Comparison of ENCODE assay signal across 31 cellular contexts in genomic region chr3:10448544-10448943, GRCh38. TPM values are rescaled to one million over a fixed set of nuclear protein-coding genes. Genes with fewer than 3 reads are reported as not detected.
"Had no signal": no experiment of that assay in that cellular context is flagged by ENCODE, and none has a peak within 500 bp of the region (broad histone marks: within the 10 kb centered on the region; RNA-seq: fewer than 3 reads in every experiment).

No MANE protein-coding gene starts in this region.

- H3K27ac ChIP-seq: brain microvascular endothelial cell, colonic mucosa, heart right ventricle, VCaP had no signal

- H3K9me3 Mint-ChIP-seq: activated CD4-positive, alpha-beta memory T cell treated with anti-CD3 and anti-CD28 coated beads, Interleukin-2, amount 10 ng/mL, durations not matched to agents 7 days and 5 days; activated CD4-positive, alpha-beta T cell treated with anti-CD3 and anti-CD28 coated beads, Interleukin-2, amount 10 ng/mL, durations not matched to agents 7 days and 5 days; activated T-cell treated with anti-CD3 and anti-CD28 coated beads, Interleukin-2, amount 50 U/mL, for 24 hours; activated T-cell treated with anti-CD3 and anti-CD28 coated beads, Interleukin-2, amount 50 U/mL, for 72 hours; endodermal cell; WTC11 had no signal

- H3K4me1 ChIP-seq: colonic mucosa, heart right ventricle had no signal

- H3K9me3 ChIP-seq: colonic mucosa, heart right ventricle had no signal

- H3K27ac Mint-ChIP-seq: activated CD4-positive, alpha-beta memory T cell treated with anti-CD3 and anti-CD28 coated beads, Interleukin-2, amount 10 ng/mL, durations not matched to agents 7 days and 5 days; activated CD4-positive, alpha-beta T cell treated with anti-CD3 and anti-CD28 coated beads, Interleukin-2, amount 10 ng/mL, durations not matched to agents 7 days and 5 days; activated naive CD8-positive, alpha-beta T cell; activated T-cell treated with anti-CD3 and anti-CD28 coated beads, Interleukin-2, amount 50 U/mL, for 24 hours; activated T-cell treated with anti-CD3 and anti-CD28 coated beads, Interleukin-2, amount 50 U/mL, for 72 hours; endodermal cell; WTC11 had no signal

- H3K36me3 ChIP-seq: brain microvascular endothelial cell, colonic mucosa, heart right ventricle had no signal

- H3K4me3 ChIP-seq: colonic mucosa, heart right ventricle had no signal

- ATAC-seq: activated T-cell treated with anti-CD3 and anti-CD28 coated beads, Interleukin-2, amount 50 U/mL, for 72 hours; esophagus mucosa; heart right ventricle; WTC11 had no signal

- H3K4me3 Mint-ChIP-seq: activated CD4-positive, alpha-beta memory T cell treated with anti-CD3 and anti-CD28 coated beads, Interleukin-2, amount 10 ng/mL, durations not matched to agents 7 days and 5 days; activated CD4-positive, alpha-beta T cell treated with anti-CD3 and anti-CD28 coated beads, Interleukin-2, amount 10 ng/mL, durations not matched to agents 7 days and 5 days; activated naive CD8-positive, alpha-beta T cell; activated T-cell treated with anti-CD3 and anti-CD28 coated beads, Interleukin-2, amount 50 U/mL, for 24 hours; activated T-cell treated with anti-CD3 and anti-CD28 coated beads, Interleukin-2, amount 50 U/mL, for 72 hours; endodermal cell; WTC11 had no signal

- FAIRE-seq: astrocyte, bronchial epithelial cell, frontal cortex had no signal

- H3K4me1 Mint-ChIP-seq: activated CD4-positive, alpha-beta T cell treated with anti-CD3 and anti-CD28 coated beads, Interleukin-2, amount 10 ng/mL, durations not matched to agents 7 days and 5 days had no signal

- H3K36me3 Mint-ChIP-seq: activated naive CD8-positive, alpha-beta T cell; WTC11 had no signal

- DNase-seq: activated CD4-positive, alpha-beta memory T cell treated with anti-CD3 and anti-CD28 coated beads, Interleukin-2, amount 10 ng/mL, durations not matched to agents 7 days and 5 days; activated CD4-positive, alpha-beta T cell treated with anti-CD3 and anti-CD28 coated beads for 1 hour; activated CD4-positive, alpha-beta T cell treated with anti-CD3 and anti-CD28 coated beads for 4 hours; activated CD4-positive, alpha-beta T cell treated with anti-CD3 and anti-CD28 coated beads, Interleukin-2, amount 10 ng/mL, durations not matched to agents 7 days and 5 days; activated CD4-positive, alpha-beta T cell treated with anti-CD3 and anti-CD28 coated beads, Interleukin-2, amount 50 U/mL, for 4 hours; activated CD8-positive, alpha-beta memory T cell treated with anti-CD3 and anti-CD28 coated beads, Interleukin-2, amount 50 U/mL, for 48 hours; activated gamma-delta T cell; activated naive CD4-positive, alpha-beta T cell treated with anti-CD3 and anti-CD28 coated beads, Interleukin-2, amount 50 U/mL, for 16 hours; activated naive CD4-positive, alpha-beta T cell treated with Interleukin-2 at 50 U/mL for 16 hours; activated T-cell treated with anti-CD3 and anti-CD28 coated beads for 4 hours; activated T-cell treated with anti-CD3 and anti-CD28 coated beads, Interleukin-2, amount 50 U/mL, for 24 hours; activated T-cell treated with anti-CD3 and anti-CD28 coated beads, Interleukin-2, amount 50 U/mL, for 72 hours; amniotic stem cell; brain microvascular endothelial cell; central memory CD4-positive, alpha-beta T cell; colonic mucosa; effector memory CD4-positive, alpha-beta T cell; endodermal cell; foreskin fibroblast; heart right ventricle; T-helper 2 cell had no signal

- H3K27me3 ChIP-seq: brain microvascular endothelial cell, colonic mucosa had no signal

RNA-seq across cellular contexts. Expression of gene ATP2B2, which starts 56.8 kb away (rescaled TPM):
- total RNA-seq: activated CD4-positive, alpha-beta memory T cell treated with anti-CD3 and anti-CD28 coated beads, Interleukin-2, amount 10 ng/mL, durations not matched to agents 7 days and 5 days; activated CD4-positive, alpha-beta T cell treated with anti-CD3 and anti-CD28 coated beads, Interleukin-2, amount 10 ng/mL, durations not matched to agents 7 days and 5 days; activated T-cell treated with anti-CD3 and anti-CD28 coated beads, Interleukin-2, amount 50 U/mL, for 72 hours; bronchial epithelial cell; dermis microvascular lymphatic vessel endothelial cell; epithelial cell of proximal tubule; T-helper 1 cell treated with Interleukin-12 subunit alpha and Interleukin-12 subunit beta and Interleukin-4 antibody, amounts not matched to agents 30 ng/mL and 1 ng/mL, for 36 hours had no signal
